1 cellular context compared by ENCODE assay signal in genomic region chr16:66961065-66961744, GRCh38.
A peak's percentile ranks its signal among the peaks of the same experiment; 100 is the strongest.
TF ChIP-seq lines count a peak whose summit lies in the region.

A gene with protein sequence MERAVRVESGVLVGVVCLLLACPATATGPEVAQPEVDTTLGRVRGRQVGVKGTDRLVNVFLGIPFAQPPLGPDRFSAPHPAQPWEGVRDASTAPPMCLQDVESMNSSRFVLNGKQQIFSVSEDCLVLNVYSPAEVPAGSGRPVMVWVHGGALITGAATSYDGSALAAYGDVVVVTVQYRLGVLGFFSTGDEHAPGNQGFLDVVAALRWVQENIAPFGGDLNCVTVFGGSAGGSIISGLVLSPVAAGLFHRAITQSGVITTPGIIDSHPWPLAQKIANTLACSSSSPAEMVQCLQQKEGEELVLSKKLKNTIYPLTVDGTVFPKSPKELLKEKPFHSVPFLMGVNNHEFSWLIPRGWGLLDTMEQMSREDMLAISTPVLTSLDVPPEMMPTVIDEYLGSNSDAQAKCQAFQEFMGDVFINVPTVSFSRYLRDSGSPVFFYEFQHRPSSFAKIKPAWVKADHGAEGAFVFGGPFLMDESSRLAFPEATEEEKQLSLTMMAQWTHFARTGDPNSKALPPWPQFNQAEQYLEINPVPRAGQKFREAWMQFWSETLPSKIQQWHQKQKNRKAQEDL (plus strand): TSS chr16:66961266. CDS start chr16:66961308, 42 bp downstream.

TF ChIP-seq in HepG2, 621 proteins besides CTCF, POLR2A, EP300 and RAD21 (continued from another document and continues in another):
- TF ChIP-seq HNF1A (IDR thresholded peaks at IDR 0.05; ENCODE audit: low read depth) (no peak), HNF1A (CRISPR knock-in tag; IDR thresholded peaks at IDR 0.05; ENCODE audit: borderline replicate concordance) (peak; percentile 18; the same call in 1 of the 2 replicates), ZC3H4 (CRISPR knock-in tag; IDR thresholded peaks at IDR 0.05; ENCODE audit: borderline replicate concordance) (no peak), NCOA1 (CRISPR knock-in tag; IDR thresholded peaks at IDR 0.05) (peak; percentile 88; the same call in 1 of the 2 replicates), SAFB2 (CRISPR knock-in tag; IDR thresholded peaks at IDR 0.05; ENCODE audit: borderline replicate concordance, low read depth) (peak; percentile 68; the same call in 1 of the 2 replicates), ZFY (CRISPR knock-in tag; IDR thresholded peaks at IDR 0.05) (peak; percentile 82), ZFX (CRISPR knock-in tag; IDR thresholded peaks at IDR 0.05; ENCODE audit: low read depth) (peak; percentile 89), ARNTL (CRISPR knock-in tag; IDR thresholded peaks at IDR 0.05) (peak; percentile 59; the same call in 1 of the 2 replicates), ZNF614 (CRISPR knock-in tag; IDR thresholded peaks at IDR 0.05; ENCODE audit: borderline replicate concordance) (peak; percentile 69; the same call in 1 of the 2 replicates), REPIN1 (CRISPR knock-in tag; IDR thresholded peaks at IDR 0.05; ENCODE audit: borderline replicate concordance, low read depth) (peak; percentile 68; the same call in 1 of the 2 replicates), FOXJ3 (CRISPR knock-in tag; IDR thresholded peaks at IDR 0.05; ENCODE audit: borderline replicate concordance) (no peak), XRCC5 (optimal IDR thresholded peaks at IDR 0.05; ENCODE audit: low read length) (peak; percentile 99), NONO (IDR thresholded peaks at IDR 0.05) (no peak), NONO (CRISPR knock-in tag; conservative IDR thresholded peaks at IDR 0.05) (peak; percentile 82), IRF2 (CRISPR knock-in tag; IDR thresholded peaks at IDR 0.05) (peak; percentile 51; the same call in 1 of the 2 replicates), GMEB1 (CRISPR knock-in tag; IDR thresholded peaks at IDR 0.05; ENCODE audit: borderline replicate concordance) (peak; percentile 17; the same call in 1 of the 2 replicates), SP140L (CRISPR knock-in tag; IDR thresholded peaks at IDR 0.05; ENCODE audit: borderline replicate concordance) (peak; percentile 72; the same call in 1 of the 2 replicates), ZNF761 (CRISPR knock-in tag; conservative IDR thresholded peaks at IDR 0.05) (0 out of 2 replicates have a peak, but pooled peaks have one; percentile 56), CREB3 (CRISPR knock-in tag; IDR thresholded peaks at IDR 0.05) (no peak), GATA4 (IDR thresholded peaks at IDR 0.05; ENCODE audit: borderline replicate concordance, low read depth) (no peak), POLR2G (IDR thresholded peaks at IDR 0.05; ENCODE audit: low read depth, low read length) (peak; percentile 67), PAWR (CRISPR knock-in tag; IDR thresholded peaks at IDR 0.05; ENCODE audit: borderline replicate concordance) (0 out of 2 replicates have a peak, but pooled peaks have one; percentile 64), ZNF501 (CRISPR knock-in tag; IDR thresholded peaks at IDR 0.05) (peak; percentile 70; the same call in 1 of the 2 replicates), ZSCAN21 (CRISPR knock-in tag; IDR thresholded peaks at IDR 0.05; ENCODE audit: borderline replicate concordance) (peak; percentile 68; the same call in 1 of the 2 replicates), MXD4 (CRISPR knock-in tag; IDR thresholded peaks at IDR 0.05) (peak; percentile 29; the same call in 1 of the 2 replicates), KDM5B (CRISPR knock-in tag; IDR thresholded peaks at IDR 0.05; ENCODE audit: borderline replicate concordance) (peak; percentile 48; the same call in 1 of the 2 replicates), ZNF850 (CRISPR knock-in tag; conservative IDR thresholded peaks at IDR 0.05) (no peak), ZFP1 (CRISPR knock-in tag; IDR thresholded peaks at IDR 0.05) (no peak), ELK4 (CRISPR knock-in tag; IDR thresholded peaks at IDR 0.05; ENCODE audit: borderline replicate concordance) (no peak), NFYB (CRISPR knock-in tag; IDR thresholded peaks at IDR 0.05) (peak; percentile 40; the same call in 1 of the 2 replicates), ZNF792 (CRISPR knock-in tag; IDR thresholded peaks at IDR 0.05) (0 out of 2 replicates have a peak, but pooled peaks have one; percentile 45), TARDBP (CRISPR knock-in tag; IDR thresholded peaks at IDR 0.05) (peak; percentile 40; the same call in 1 of the 2 replicates), SMAD1 (CRISPR knock-in tag; IDR thresholded peaks at IDR 0.05; ENCODE audit: borderline replicate concordance, low read depth) (0 out of 2 replicates have a peak, but pooled peaks have one; percentile 63), ZNF138 (CRISPR knock-in tag; IDR thresholded peaks at IDR 0.05; ENCODE audit: low read depth) (no peak)
- TF ChIP-seq, protein P1, sequence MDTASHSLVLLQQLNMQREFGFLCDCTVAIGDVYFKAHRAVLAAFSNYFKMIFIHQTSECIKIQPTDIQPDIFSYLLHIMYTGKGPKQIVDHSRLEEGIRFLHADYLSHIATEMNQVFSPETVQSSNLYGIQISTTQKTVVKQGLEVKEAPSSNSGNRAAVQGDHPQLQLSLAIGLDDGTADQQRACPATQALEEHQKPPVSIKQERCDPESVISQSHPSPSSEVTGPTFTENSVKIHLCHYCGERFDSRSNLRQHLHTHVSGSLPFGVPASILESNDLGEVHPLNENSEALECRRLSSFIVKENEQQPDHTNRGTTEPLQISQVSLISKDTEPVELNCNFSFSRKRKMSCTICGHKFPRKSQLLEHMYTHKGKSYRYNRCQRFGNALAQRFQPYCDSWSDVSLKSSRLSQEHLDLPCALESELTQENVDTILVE (CRISPR knock-in tag; IDR thresholded peaks at IDR 0.05) = 0 out of 2 replicates have a peak, but pooled peaks have one; percentile 20
- TF ChIP-seq, protein P2, sequence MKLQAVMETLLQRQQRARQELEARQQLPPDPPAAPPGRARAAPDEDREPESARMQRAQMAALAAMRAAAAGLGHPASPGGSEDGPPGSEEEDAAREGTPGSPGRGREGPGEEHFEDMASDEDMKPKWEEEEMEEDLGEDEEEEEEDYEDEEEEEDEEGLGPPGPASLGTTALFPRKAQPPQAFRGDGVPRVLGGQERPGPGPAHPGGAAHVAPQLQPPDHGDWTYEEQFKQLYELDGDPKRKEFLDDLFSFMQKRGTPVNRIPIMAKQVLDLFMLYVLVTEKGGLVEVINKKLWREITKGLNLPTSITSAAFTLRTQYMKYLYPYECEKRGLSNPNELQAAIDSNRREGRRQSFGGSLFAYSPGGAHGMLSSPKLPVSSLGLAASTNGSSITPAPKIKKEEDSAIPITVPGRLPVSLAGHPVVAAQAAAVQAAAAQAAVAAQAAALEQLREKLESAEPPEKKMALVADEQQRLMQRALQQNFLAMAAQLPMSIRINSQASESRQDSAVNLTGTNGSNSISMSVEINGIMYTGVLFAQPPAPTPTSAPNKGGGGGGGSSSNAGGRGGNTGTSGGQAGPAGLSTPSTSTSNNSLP (IDR thresholded peaks at IDR 0.05; ENCODE audit: low read depth, low read length) = peak; percentile 53; the same call in 1 of the 2 replicates
- TF ChIP-seq, protein P3, sequence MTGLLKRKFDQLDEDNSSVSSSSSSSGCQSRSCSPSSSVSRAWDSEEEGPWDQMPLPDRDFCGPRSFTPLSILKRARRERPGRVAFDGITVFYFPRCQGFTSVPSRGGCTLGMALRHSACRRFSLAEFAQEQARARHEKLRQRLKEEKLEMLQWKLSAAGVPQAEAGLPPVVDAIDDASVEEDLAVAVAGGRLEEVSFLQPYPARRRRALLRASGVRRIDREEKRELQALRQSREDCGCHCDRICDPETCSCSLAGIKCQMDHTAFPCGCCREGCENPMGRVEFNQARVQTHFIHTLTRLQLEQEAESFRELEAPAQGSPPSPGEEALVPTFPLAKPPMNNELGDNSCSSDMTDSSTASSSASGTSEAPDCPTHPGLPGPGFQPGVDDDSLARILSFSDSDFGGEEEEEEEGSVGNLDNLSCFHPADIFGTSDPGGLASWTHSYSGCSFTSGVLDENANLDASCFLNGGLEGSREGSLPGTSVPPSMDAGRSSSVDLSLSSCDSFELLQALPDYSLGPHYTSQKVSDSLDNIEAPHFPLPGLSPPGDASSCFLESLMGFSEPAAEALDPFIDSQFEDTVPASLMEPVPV (CRISPR knock-in tag; IDR thresholded peaks at IDR 0.05) = no peak
- TF ChIP-seq, protein P4, sequence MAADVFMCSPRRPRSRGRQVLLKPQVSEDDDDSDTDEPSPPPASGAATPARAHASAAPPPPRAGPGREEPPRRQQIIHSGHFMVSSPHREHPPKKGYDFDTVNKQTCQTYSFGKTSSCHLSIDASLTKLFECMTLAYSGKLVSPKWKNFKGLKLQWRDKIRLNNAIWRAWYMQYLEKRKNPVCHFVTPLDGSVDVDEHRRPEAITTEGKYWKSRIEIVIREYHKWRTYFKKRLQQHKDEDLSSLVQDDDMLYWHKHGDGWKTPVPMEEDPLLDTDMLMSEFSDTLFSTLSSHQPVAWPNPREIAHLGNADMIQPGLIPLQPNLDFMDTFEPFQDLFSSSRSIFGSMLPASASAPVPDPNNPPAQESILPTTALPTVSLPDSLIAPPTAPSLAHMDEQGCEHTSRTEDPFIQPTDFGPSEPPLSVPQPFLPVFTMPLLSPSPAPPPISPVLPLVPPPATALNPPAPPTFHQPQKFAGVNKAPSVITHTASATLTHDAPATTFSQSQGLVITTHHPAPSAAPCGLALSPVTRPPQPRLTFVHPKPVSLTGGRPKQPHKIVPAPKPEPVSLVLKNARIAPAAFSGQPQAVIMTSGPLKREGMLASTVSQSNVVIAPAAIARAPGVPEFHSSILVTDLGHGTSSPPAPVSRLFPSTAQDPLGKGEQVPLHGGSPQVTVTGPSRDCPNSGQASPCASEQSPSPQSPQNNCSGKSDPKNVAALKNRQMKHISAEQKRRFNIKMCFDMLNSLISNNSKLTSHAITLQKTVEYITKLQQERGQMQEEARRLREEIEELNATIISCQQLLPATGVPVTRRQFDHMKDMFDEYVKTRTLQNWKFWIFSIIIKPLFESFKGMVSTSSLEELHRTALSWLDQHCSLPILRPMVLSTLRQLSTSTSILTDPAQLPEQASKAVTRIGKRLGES (CRISPR knock-in tag; IDR thresholded peaks at IDR 0.05; ENCODE audit: borderline replicate concordance) = no peak
